In genomic region chrX:56728321-56728720, GRCh38 we compare ENCODE assay signal across 7 cellular contexts. TPM values are rescaled to one million over a fixed set of nuclear protein-coding genes. Genes with fewer than 3 reads are reported as not detected.
A peak's percentile ranks its signal among the peaks of the same experiment; 100 is the strongest.
DNase-seq lines count a peak whose midpoint lies in the region; ATAC-seq, FAIRE-seq and TF ChIP-seq lines count a peak whose summit lies in the region.

No MANE protein-coding gene starts in this region.

- FAIRE-seq in K562 (lab: Jason Lieb, UNC): no peak

- TF ChIP-seq POLR2A in K562 (conservative IDR thresholded peaks at IDR 0.05): no peak

- H4K20me1 ChIP-seq in K562 (replicated peaks; ENCODE audit: control insufficient read depth, insufficient read depth, low read length) (no peaks in the 10 kb centered on the region), neural progenitor cell (ENCODE audit: low read depth) (peaks cover 7% of the 10 kb centered on the region)

- peak; percentile 30 to 43 for DNase-seq in Kasumi-1 (lab: John Stamatoyannopoulos, UW)
- no peak for DNase-seq in K562 (ENCODE audit: extremely low read depth in 1 of 4, low spot score in 3 of 4)
- no peak for DNase-seq in neural progenitor cell (ENCODE audit: low spot score)
- no peak for DNase-seq in NCI-H1048 (lab: John Stamatoyannopoulos, UW)
- DNase-seq in stimulated activated CD4-positive, alpha-beta T cell treated with anti-CD3 and anti-CD28 coated beads, Interleukin-1b, Interleukin-23, amount 100 ng/mL, for 48 hours: no peak

- no peaks in the 10 kb centered on the region for H3K27me3 ChIP-seq in K562 (ENCODE audit: control insufficient read depth in 2 of 2, insufficient read depth in 2 of 2, low read length in 2 of 2)
- H3K27me3 ChIP-seq in neural progenitor cell: no peaks in the 10 kb centered on the region

- 0 out of 2 replicates have a peak overlapping the region, but pooled peaks have one; percentile 77 for H2AFZ ChIP-seq in K562 (ENCODE audit: low read depth, low read length)
- peak overlapping the region; percentile 92 for H2AFZ ChIP-seq in neural progenitor cell (replicated peaks)

- peaks cover 16% of the 10 kb centered on the region for H3F3A ChIP-seq in neural progenitor cell (ENCODE audit: low read depth)

- WGBS in K562 (ENCODE audit: insufficient coverage, low coverage, missing lambda C conversion rate): 0% methylated on average over 2 of the region's 2 CpGs

- in situ Hi-C loops in K562 (cut with MboI): loop anchor here (25.0 kb wide), 1 partner anchor 1591 kb away; no protein-coding TSS in a partner anchor

- H3K9me1 ChIP-seq in K562 (ENCODE audit: control insufficient read depth, insufficient read depth, low read length): no peaks in the 10 kb centered on the region

- ATAC-seq in GM18868 (IDR thresholded peaks at IDR 0.05; ENCODE audit: unreplicated experiment) (peak; percentile 41), K562 (peak; percentile 53; the same call in 1 of the 3 replicates), HG03571 (IDR thresholded peaks at IDR 0.05; ENCODE audit: unreplicated experiment) (no peak)

- H3K27me3 Mint-ChIP-seq in neural progenitor cell (ENCODE audit: insufficient read depth, low read depth): peaks cover 3% of the 10 kb centered on the region

- H3K36me3 ChIP-seq in K562 (ENCODE audit: control insufficient read depth, insufficient read depth, low read length) (no peaks in the 10 kb centered on the region), neural progenitor cell (peaks cover 5% of the 10 kb centered on the region)

- peak overlapping the region; percentile 95 for H3K4me3 Mint-ChIP-seq in neural progenitor cell

- TF ChIP-seq EP300 in K562 (IDR thresholded peaks at IDR 0.05; ENCODE audit: low read length): no peak

- intact Hi-C loops in K562 (cut with micrococcal nuclease): no loop called here

- POLR2A ChIA-PET in K562 (lab: Yijun Ruan, JAX): no interaction called here

- BruUV-seq in K562 (replicated peaks; lab: Mats Ljungman, UMichigan): no TSS peak

- TF ChIP-seq CTCF in K562 (IDR thresholded peaks at IDR 0.05 in 2 of 3, conservative IDR thresholded peaks at IDR 0.05 in 1 of 3; ENCODE audit: insufficient read depth in 2 of 3, low read depth in 1 of 3, low read length in 3 of 3): no peak
- no peak for TF ChIP-seq CTCF in neural progenitor cell (IDR thresholded peaks at IDR 0.05)

- H3K27ac ChIP-seq in K562 (ENCODE audit: extremely low read depth, low read depth, low read length): no peak overlapping the region
- H3K27ac ChIP-seq in neural progenitor cell: no peak overlapping the region

- H3K4me3 ChIP-seq in K562 (no peak overlapping the region), neural progenitor cell (peak overlapping the region; percentile 79)

- no peak for TF ChIP-seq RAD21 in K562 (CRISPR knock-in tag; conservative IDR thresholded peaks at IDR 0.05 in 1 of 2, IDR thresholded peaks at IDR 0.05 in 1 of 2)

- H3K9me3 Mint-ChIP-seq in neural progenitor cell: no peaks in the 10 kb centered on the region

- no peak overlapping the region for H3K27ac Mint-ChIP-seq in neural progenitor cell

- H3K4me1 Mint-ChIP-seq in neural progenitor cell: peaks cover 7% of the 10 kb centered on the region

- H3K9me3 ChIP-seq in K562 (replicated peaks; ENCODE audit: control insufficient read depth, insufficient read depth, low read depth, low read length) (no peaks in the 10 kb centered on the region), neural progenitor cell (ENCODE audit: low read depth) (no peaks in the 10 kb centered on the region)

- H3K4me2 ChIP-seq in K562 (ENCODE audit: insufficient read depth, low read length) (no peak overlapping the region), neural progenitor cell (peak overlapping the region; percentile 73)

- CTCF ChIA-PET in K562 (lab: Yijun Ruan, JAX; ENCODE audit: low intra/inter-chr PET ratio): interaction anchor here (0.5 kb wide), 1 partner anchor 266 kb away, joined by 4 read pairs; no protein-coding TSS in a partner anchor

- H3K79me2 ChIP-seq in K562 (ENCODE audit: control insufficient read depth, insufficient read depth, low read length) (no peaks in the 10 kb centered on the region), neural progenitor cell (ENCODE audit: low read depth) (peaks cover 35% of the 10 kb centered on the region)

- H3K9ac ChIP-seq in K562 (ENCODE audit: insufficient read depth in 1 of 2, low read depth in 2 of 2, low read length in 2 of 2) (no peak overlapping the region), neural progenitor cell (no peak overlapping the region)

- H3K4me1 ChIP-seq in K562 (replicated peaks in 1 of 2; ENCODE audit: control insufficient read depth in 2 of 2, insufficient read depth in 2 of 2, low read length in 2 of 2): no peaks in the 10 kb centered on the region
- H3K4me1 ChIP-seq in neural progenitor cell: peaks cover 14% of the 10 kb centered on the region

- H3K36me3 Mint-ChIP-seq in neural progenitor cell: no peaks in the 10 kb centered on the region

TF ChIP-seq in K562, 482 proteins besides CTCF, POLR2A, EP300 and RAD21:
- TF ChIP-seq RAD51 (IDR thresholded peaks at IDR 0.05; ENCODE audit: borderline replicate concordance, low read depth) (0 out of 2 replicates have a peak, but pooled peaks have one; percentile 10), SP2 (IDR thresholded peaks at IDR 0.05; ENCODE audit: extremely low read depth, low read depth, low read length, poor library complexity, severe bottlenecking) (no peak)

RNA-seq across cellular contexts. Expression of gene NBDY, which starts 0.7 kb away (rescaled TPM):
- 0.97 and 2.2 TPM in 2 replicates for total RNA-seq in K562 (2011; cell fraction: chromatin; rRNA removed; ENCODE audit: low replicate concordance)
- total RNA-seq in K562 (2011; cell fraction: nucleolus; rRNA removed): 1.0 and 1.2 TPM in 2 replicates
- 1.3 and 3.9 TPM in 2 replicates for total RNA-seq in K562 (2011; cell fraction: nucleoplasm; rRNA removed)
- total RNA-seq in K562 (2014; rRNA removed) (1.00 and 2.6 TPM in 2 replicates), K562 (2014; rRNA removed; fragmentation: Illumina TruSeq; extraction: Trizol) (3.1 and 3.7 TPM in 2 replicates), K562 (2015; rRNA removed; fragmentation: Illumina TruSeq; extraction: Trizol) (3.4 and 4.3 TPM in 2 replicates), K562 (2021) (11.4 and 11.9 TPM in 2 replicates), neural progenitor cell (ENCODE audit: low replicate concordance) (12.2 and 19.2 TPM in 2 replicates)
- polyA plus RNA-seq in K562 (2011; rRNA removed) (0.46 and 2.5 TPM in 2 replicates), K562 (2014; fragmentation: Illumina TruSeq; extraction: Trizol) (15.9 and 21.6 TPM in 2 replicates), K562 (2014; fragmentation: Nextera tagmentation; extraction: Ambion mirVana) (10 to 100 TPM; 24.2 to 24.7 TPM), K562 (2014; rRNA removed) (7.0 and 8.2 TPM in 2 replicates)
- polyA plus RNA-seq in K562 (2011; cell fraction: cytosol; rRNA removed): 0.41 and 4.3 TPM in 2 replicates
- polyA plus RNA-seq in K562 (2011; cell fraction: nucleus; rRNA removed): 0.13 and 1.2 TPM in 2 replicates
- 15.3 and 17.1 TPM in 2 replicates for polyA plus RNA-seq in K562 (2012)
- 0.39 and 1.2 TPM in 2 replicates for polyA minus RNA-seq in K562 (2011; rRNA and poly(A)+ RNA removed)
- polyA minus RNA-seq in K562 (2011; cell fraction: cytosol; rRNA and poly(A)+ RNA removed): 3.5 TPM in 1 of 2 replicates, not detected in the other
- polyA minus RNA-seq in K562 (2011; cell fraction: nucleus; rRNA and poly(A)+ RNA removed): 0.78 and 0.94 TPM in 2 replicates

Comparison
In these comparisons a context has a peak if more than half of its experiments do, and no peak if none do; other contexts are left out.
1. DNase-seq: peak in Kasumi-1 (2 of 2); none in K562 (0 of 4), neural progenitor cell (single experiment), NCI-H1048 (single experiment) and stimulated activated CD4-positive, alpha-beta T cell treated with anti-CD3 and anti-CD28 coated beads, Interleukin-1b, Interleukin-23, amount 100 ng/mL, for 48 hours (single experiment).